ENCODE assay signal across 8 cellular contexts in genomic region chr4:82797591-82798081, GRCh38. TPM values are rescaled to one million over a fixed set of nuclear protein-coding genes. Genes with fewer than 3 reads are reported as not detected.
DNase-seq lines count a peak whose midpoint lies in the region; ATAC-seq and TF ChIP-seq lines count a peak whose summit lies in the region.

No MANE protein-coding gene starts in this region.

- H3K4me3 ChIP-seq in WI38 (ENCODE audit: low read depth, low read length), result peak overlapping the region; percentile 71
- H3K4me3 ChIP-seq in fibroblast of the aortic adventitia (ENCODE audit: low read depth, low read length), result peak overlapping the region; percentile 82
- peak overlapping the region; percentile 87 for H3K4me3 ChIP-seq in neuron (ENCODE audit: low read length)

- peak; percentile 4 for DNase-seq in activated gamma-delta T cell treated with Interleukin-2 at 50 U/mL for 16 hours
- DNase-seq in activated gamma-delta T cell (lab: John Stamatoyannopoulos, UW), result no peak
- DNase-seq in fibroblast of the aortic adventitia (ENCODE audit: low read depth), result peak; percentile 31
- no peak for DNase-seq in kidney glomerular epithelial cell (lab: John Stamatoyannopoulos, UW)

- H2AFZ ChIP-seq in neuron (ENCODE audit: low read depth, low read length), result peak overlapping the region; percentile 88

- no peak for ATAC-seq in GM21423 (IDR thresholded peaks at IDR 0.05; ENCODE audit: unreplicated experiment)
- ATAC-seq in GM18868 (IDR thresholded peaks at IDR 0.05; ENCODE audit: unreplicated experiment), result no peak

- H3K9me3 ChIP-seq in neuron (ENCODE audit: low read length), result no peaks in the 10 kb centered on the region

- no peaks in the 10 kb centered on the region for H3K27me3 ChIP-seq in neuron (ENCODE audit: insufficient read depth, low read length)

- TF ChIP-seq CTCF in WI38 (IDR thresholded peaks at IDR 0.05; ENCODE audit: low read depth, low read length), result no peak
- TF ChIP-seq CTCF in fibroblast of the aortic adventitia (IDR thresholded peaks at IDR 0.05; ENCODE audit: insufficient read depth, low read length), result no peak

- H3K36me3 ChIP-seq in neuron (ENCODE audit: insufficient read depth, low read length), result peaks cover 7% of the 10 kb centered on the region

- H3K4me1 ChIP-seq in neuron (ENCODE audit: insufficient read depth, low read length), result peaks cover 33% of the 10 kb centered on the region

RNA-seq across cellular contexts. Expression of gene SCD5, which starts 1.0 kb away (rescaled TPM):
- 18.0 and 22.8 TPM in 2 replicates for total RNA-seq in fibroblast of the aortic adventitia (ENCODE audit: low replicate concordance)

Comparison
In these comparisons a context has a peak if more than half of its experiments do, and no peak if none do; other contexts are left out.
1. DNase-seq: peak in activated gamma-delta T cell treated with Interleukin-2 at 50 U/mL for 16 hours (single experiment) and fibroblast of the aortic adventitia (single experiment); none in activated gamma-delta T cell (single experiment) and kidney glomerular epithelial cell (single experiment).
2. Peak in every context shown above with its lines, with median percentiles within 50 percentile points of each other: H3K4me3 ChIP-seq.